ENCODE assay signal across 9 cellular contexts in genomic region chr3:49553320-49553689, GRCh38. TPM values are rescaled to one million over a fixed set of nuclear protein-coding genes. Genes with fewer than 3 reads are reported as not detected.
DNase-seq lines count a peak whose midpoint lies in the region; ATAC-seq, FAIRE-seq and TF ChIP-seq lines count a peak whose summit lies in the region.
"Had no signal": no experiment of that assay in that cellular context is flagged by ENCODE, and none has a peak within 500 bp of the region (broad histone marks: within the 10 kb centered on the region; RNA-seq: fewer than 3 reads in every experiment).

No MANE protein-coding gene starts in this region.

- H4K20me1 ChIP-seq in OCI-LY7 (ENCODE audit: insufficient read depth, low read length) = no peaks in the 10 kb centered on the region
- no peaks in the 10 kb centered on the region for H4K20me1 ChIP-seq in fibroblast of lung (ENCODE audit: control insufficient read depth, extremely low read depth, insufficient read depth, low read length)

- H3K27me3 ChIP-seq in fibroblast of lung (ENCODE audit: control insufficient read depth, insufficient read depth, low read length) (peaks cover 12% of the 10 kb centered on the region), sigmoid colon (no peaks in the 10 kb centered on the region)

- DNase-seq in NCI-H2171 treated with DMSO at 0.1 percent for 48 hours (lab: John Stamatoyannopoulos, UW) (peak; percentile 30), NCI-H2171 (lab: John Stamatoyannopoulos, UW) (no peak), OCI-LY7 (ENCODE audit: low spot score) (no peak), fibroblast of lung (ENCODE audit: low read depth in 2 of 2) (peak in 1 of 2 donors; percentile 53), sigmoid colon (no peak), GM12891 (ENCODE audit: insufficient read length, low spot score) (no peak)
- DNase-seq: transverse colon had no signal

- peaks cover 11% of the 10 kb centered on the region for H3K4me1 ChIP-seq in OCI-LY7 (ENCODE audit: insufficient read depth, low read length, poor library complexity, severe bottlenecking)
- peaks cover 2% of the 10 kb centered on the region for H3K4me1 ChIP-seq in fibroblast of lung (ENCODE audit: control insufficient read depth, extremely low read depth, insufficient read depth, low read length)
- peaks cover 0 to 19% (median 16%) of the 10 kb centered on the region in 4 donors for H3K4me1 ChIP-seq in sigmoid colon

- no peak overlapping the region for H3K27ac ChIP-seq in OCI-LY7 (ENCODE audit: low read depth, low read length, poor library complexity, severe bottlenecking)
- no peak overlapping the region for H3K27ac ChIP-seq in fibroblast of lung (ENCODE audit: insufficient read depth, low read length)
- peak overlapping the region in 3 of 4 donors; percentile 79 to 85 (median 83) for H3K27ac ChIP-seq in sigmoid colon

- 52 to 59% methylated on average over 9 of the region's 9 CpGs for WGBS in sigmoid colon, 2 donors

- no peak overlapping the region; the same call in 1 of the 2 replicates for H2AFZ ChIP-seq in OCI-LY7 (ENCODE audit: low read length)
- H2AFZ ChIP-seq in fibroblast of lung (ENCODE audit: low read length) = no peak overlapping the region

- no TSS peak for BruUV-seq in OCI-LY7 (replicated peaks; lab: Mats Ljungman, UMichigan)

- H3K36me3 ChIP-seq in OCI-LY7 (ENCODE audit: insufficient read depth, low read length) (no peaks in the 10 kb centered on the region), fibroblast of lung (ENCODE audit: control insufficient read depth, insufficient read depth, low read length) (no peaks in the 10 kb centered on the region), sigmoid colon (no peaks in the 10 kb centered on the region)
- H3K36me3 ChIP-seq: transverse colon had no signal

- no peak overlapping the region for H3K9ac ChIP-seq in fibroblast of lung (ENCODE audit: insufficient read depth, low read length)

- POLR2A ChIA-PET in OCI-LY7 (lab: Charles Lee) = interaction anchor here (0.6 to 1.3 kb wide), 3 partner anchors 34 to 210 kb away, joined by 3 read pairs; no protein-coding TSS in a partner anchor

- H3K4me3 ChIP-seq in OCI-LY7 (ENCODE audit: low read depth, low read length, poor library complexity, severe bottlenecking) (peak overlapping the region; percentile 69), fibroblast of lung (replicated peaks in 1 of 4; ENCODE audit: control extremely low read depth in 1 of 4, insufficient read depth in 1 of 4, low read depth in 3 of 4, low read length in 4 of 4) (peak overlapping the region in 2 of 4 experiments; percentile 65 to 86), sigmoid colon (peak overlapping the region in 3 of 4 donors; percentile 62 to 76 (median 66))

- TF ChIP-seq CTCF in OCI-LY7 (conservative IDR thresholded peaks at IDR 0.05; ENCODE audit: low read length) (no peak), fibroblast of lung (conservative IDR thresholded peaks at IDR 0.05 in 1 of 2, IDR thresholded peaks at IDR 0.05 in 1 of 2; ENCODE audit: low read depth in 1 of 2, low read length in 2 of 2) (no peak), sigmoid colon (IDR thresholded peaks at IDR 0.05) (no peak)

- H3K79me2 ChIP-seq in OCI-LY7 (ENCODE audit: insufficient read depth, low read depth, low read length) (no peaks in the 10 kb centered on the region), fibroblast of lung (ENCODE audit: control insufficient read depth, insufficient read depth, low read length) (no peaks in the 10 kb centered on the region)

- H3K9me3 ChIP-seq in OCI-LY7 (ENCODE audit: low read length) (no peaks in the 10 kb centered on the region), fibroblast of lung (ENCODE audit: control insufficient read depth, insufficient read depth, low read depth, low read length) (no peaks in the 10 kb centered on the region), sigmoid colon (no peaks in the 10 kb centered on the region)
- H3K9me3 ChIP-seq: transverse colon had no signal

- no peak for TF ChIP-seq EP300 in sigmoid colon (IDR thresholded peaks at IDR 0.05)

- H3K9me2 ChIP-seq in OCI-LY7 (ENCODE audit: insufficient read depth, low read length) = no peaks in the 10 kb centered on the region

- peak overlapping the region; percentile 75 for H3K4me2 ChIP-seq in OCI-LY7 (ENCODE audit: low read length)
- peak overlapping the region; percentile 93 for H3K4me2 ChIP-seq in fibroblast of lung (ENCODE audit: extremely low read depth, insufficient read depth, low read length)

- no peak for FAIRE-seq in GM12891 (lab: Jason Lieb, UNC)

- ATAC-seq in GM18870 (IDR thresholded peaks at IDR 0.05; ENCODE audit: unreplicated experiment) (no peak), HG03521 (IDR thresholded peaks at IDR 0.05; ENCODE audit: unreplicated experiment) (no peak)

- intact Hi-C loops in OCI-LY7 (cut with micrococcal nuclease; ENCODE audit: unreplicated experiment) (no loop called here), sigmoid colon (cut with DNase I) (no loop called here)

- TF ChIP-seq POLR2A in sigmoid colon (IDR thresholded peaks at IDR 0.05) = no peak
- no peak for TF ChIP-seq POLR2A in GM12891 (IDR thresholded peaks at IDR 0.05; ENCODE audit: low read depth, low read length)

- CTCF ChIA-PET in OCI-LY7 (lab: Charles Lee; ENCODE audit: unreplicated experiment) = no interaction called here

TF ChIP-seq in GM12891, 5 proteins besides CTCF, POLR2A, EP300 and RAD21:
- TF ChIP-seq PAX5 (IDR thresholded peaks at IDR 0.05; ENCODE audit: insufficient read depth, low read length, severe bottlenecking) (no peak), TAF1 (IDR thresholded peaks at IDR 0.05; ENCODE audit: low read depth, low read length) (no peak), POLR2AphosphoS5 (IDR thresholded peaks at IDR 0.05; ENCODE audit: low read depth, low read length) (no peak), SPI1 (IDR thresholded peaks at IDR 0.05; ENCODE audit: low read depth, low read length) (no peak), POU2F2 (IDR thresholded peaks at IDR 0.05; ENCODE audit: low read depth, low read length) (no peak)

RNA-seq across cellular contexts. Expression of gene BSN, which starts 1.0 kb away (rescaled TPM):
- 0.03 TPM in 2 replicates for total RNA-seq in OCI-LY7 (2014; rRNA removed; shearing (Covaris generic))
- total RNA-seq in OCI-LY7 (2022) (0.20 and 0.27 TPM in 2 replicates), fibroblast of lung (under 0.01 TPM in 2 replicates), sigmoid colon (under 1 TPM; 0.55 to 0.81 (median 0.69) TPM)
- polyA plus RNA-seq in fibroblast of lung (0.01 TPM in 2 replicates), sigmoid colon (under 1 TPM in 2 of 3 donors, not detected in 1; under 0.01 to 0.35 TPM)
- polyA plus RNA-seq in fibroblast of lung (2012) = 0.01 and 0.02 TPM in 2 replicates
- 0.08 and 0.15 TPM in 2 replicates for polyA minus RNA-seq in fibroblast of lung (ENCODE audit: low replicate concordance)
- 0.04 TPM for polyA plus RNA-seq in GM12891 (2012; ENCODE audit: low read depth, missing spikeins)

Comparison
In these comparisons a context has a peak if more than half of its experiments do, and no peak if none do; other contexts are left out.
1. H3K27ac ChIP-seq: peak in sigmoid colon (3 of 4); none in OCI-LY7 (single experiment) and fibroblast of lung (single experiment).